18 cellular contexts compared by ENCODE assay signal in the genomic region with DNA sequence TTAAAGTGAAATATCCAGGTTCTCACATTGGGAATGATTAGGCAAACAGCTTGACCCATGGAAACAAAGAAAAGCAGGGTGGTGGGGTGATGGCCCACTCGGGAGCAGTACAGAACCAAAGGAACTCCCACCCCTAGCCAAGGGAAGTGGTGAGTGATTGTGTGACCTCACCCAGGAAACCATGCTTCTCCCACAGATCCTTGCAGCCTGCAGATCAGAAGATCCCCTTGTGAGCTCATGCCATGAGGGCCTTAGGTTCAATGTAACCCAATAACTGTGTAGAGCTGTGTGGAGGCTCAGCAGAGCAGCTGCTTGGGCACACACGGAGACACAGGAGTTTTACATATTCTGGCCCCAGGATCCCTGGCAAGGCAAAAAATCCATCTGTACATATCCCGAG.
DNase-seq lines count a peak whose midpoint lies in the region; ATAC-seq and TF ChIP-seq lines count a peak whose summit lies in the region.
"Had no signal": no experiment of that assay in that cellular context is flagged by ENCODE, and none has a peak within 500 bp of the region (broad histone marks: within the 10 kb centered on the region; RNA-seq: fewer than 3 reads in every experiment).

No MANE protein-coding gene starts in this region.

- H3K4me3 ChIP-seq in DND-41 (ENCODE audit: low read depth in 1 of 2, low read length in 2 of 2) (no peak overlapping the region), SJCRH30 (no peak overlapping the region), neuronal stem cell (ENCODE audit: low read length in 2 of 2) (no peak overlapping the region)
- H3K4me3 ChIP-seq: GM12878 had no signal

- H2BK12ac ChIP-seq in neuronal stem cell (ENCODE audit: low read length), result no peak overlapping the region

- peak overlapping the region; percentile 47 to 81 (median 56) for H3K4me3 Mint-ChIP-seq in immature natural killer cell
- H3K4me3 Mint-ChIP-seq: CD4-positive, CD25-positive, alpha-beta regulatory T cell; H9; IgD-negative memory B cell had no signal

- H2BK5ac ChIP-seq in neuronal stem cell (ENCODE audit: low read length), result no peak overlapping the region

- H3K79me1 ChIP-seq in neuronal stem cell (ENCODE audit: low read depth, low read length), result no peaks in the 10 kb centered on the region

- H3K4me2 ChIP-seq in DND-41 (ENCODE audit: insufficient read depth, low read length) (no peak overlapping the region), neuronal stem cell (ENCODE audit: insufficient read depth, low read length, poor library complexity, severe bottlenecking) (no peak overlapping the region)

- H3K9ac ChIP-seq in DND-41 (ENCODE audit: low read depth, low read length), result no peak overlapping the region
- H3K9ac ChIP-seq in neuronal stem cell (ENCODE audit: low read depth, low read length, poor library complexity), result no peak overlapping the region

- no peaks in the 10 kb centered on the region for H3K36me3 ChIP-seq in DND-41 (ENCODE audit: insufficient read depth, low read length)
- H3K36me3 ChIP-seq in SJCRH30, result no peaks in the 10 kb centered on the region
- H3K36me3 ChIP-seq in neuronal stem cell (replicated peaks in 1 of 2; ENCODE audit: control insufficient read depth in 2 of 2, insufficient read depth in 2 of 2, low read length in 2 of 2), result no peaks in the 10 kb centered on the region
- H3K36me3 ChIP-seq: BE2C had no signal

- no peak for TF ChIP-seq CTCF in DND-41 (IDR thresholded peaks at IDR 0.05; ENCODE audit: borderline replicate concordance, extremely low read depth, low read length, poor library complexity, severe bottlenecking)

- H4K8ac ChIP-seq in neuronal stem cell (ENCODE audit: low read depth, low read length), result no peak overlapping the region

- peak overlapping the region; percentile 45 for H3K18ac ChIP-seq in neuronal stem cell (ENCODE audit: low read length)

- H2BK15ac ChIP-seq in neuronal stem cell (ENCODE audit: low read length), result no peak overlapping the region

- peaks cover 36% of the 10 kb centered on the region for H3K9me3 ChIP-seq in DND-41 (ENCODE audit: insufficient read depth, low read length, severe bottlenecking)
- peaks cover 6% of the 10 kb centered on the region for H3K9me3 ChIP-seq in SJCRH30 (replicated peaks)
- no peaks in the 10 kb centered on the region for H3K9me3 ChIP-seq in neuronal stem cell (replicated peaks in 1 of 2; ENCODE audit: control insufficient read depth in 2 of 2, insufficient read depth in 1 of 2, low read depth in 1 of 2, low read length in 2 of 2)
- H3K9me3 ChIP-seq: BE2C had no signal

- H3K27me3 Mint-ChIP-seq in immature natural killer cell (ENCODE audit: low read depth in 3 of 3), result peaks cover 0 to 9% (median 0%) of the 10 kb centered on the region in 3 donors
- H3K27me3 Mint-ChIP-seq: CD4-positive, CD25-positive, alpha-beta regulatory T cell; IgD-negative memory B cell had no signal

- H3K4ac ChIP-seq in neuronal stem cell (ENCODE audit: low read length), result no peak overlapping the region

- H4K20me1 ChIP-seq in DND-41 (ENCODE audit: insufficient read depth, low read length), result no peaks in the 10 kb centered on the region

- H3K79me2 ChIP-seq in DND-41 (ENCODE audit: insufficient read depth, low read length), result no peaks in the 10 kb centered on the region

- peak overlapping the region in 4 of 6 donors; percentile 22 to 61 (median 44) for H3K27ac Mint-ChIP-seq in immature natural killer cell
- H3K27ac Mint-ChIP-seq: CD4-positive, CD25-positive, alpha-beta regulatory T cell; H9; IgD-negative memory B cell had no signal

- H2AK5ac ChIP-seq in neuronal stem cell (ENCODE audit: low read depth, low read length), result no peak overlapping the region

- H3K27ac ChIP-seq in DND-41 (ENCODE audit: low read length), result peak overlapping the region; percentile 19; the same call in 1 of the 2 replicates
- no peak overlapping the region for H3K27ac ChIP-seq in SJCRH30
- H3K27ac ChIP-seq in neuronal stem cell (replicated peaks; ENCODE audit: low read length), result no peak overlapping the region

- H2AFZ ChIP-seq in DND-41 (ENCODE audit: low read depth, low read length) (no peak overlapping the region; the same call in 1 of the 2 replicates), neuronal stem cell (ENCODE audit: low read length) (no peak overlapping the region)

- DNase-seq in DND-41, result peak; percentile 13
- DNase-seq in SJCRH30, result peak; percentile 14 to 24
- peak in 2 of 3 donors; percentile 1 to 25 for DNase-seq in immature natural killer cell
- DNase-seq in neuronal stem cell (ENCODE audit: low spot score), result no peak
- no peak for DNase-seq in NCI-H446 (lab: John Stamatoyannopoulos, UW)
- DNase-seq in A172 (ENCODE audit: low spot score), result no peak
- DNase-seq: ACHN; BE2C; C1 segment of cervical spinal cord; Caco-2; CD4-positive, CD25-positive, alpha-beta regulatory T cell; DMS79; GF-D8; H9 had no signal

- H4K91ac ChIP-seq in neuronal stem cell (ENCODE audit: low read depth, low read length, poor library complexity), result no peak overlapping the region

- H2BK120ac ChIP-seq in neuronal stem cell (ENCODE audit: low read depth, low read length), result no peak overlapping the region

- H3K27me3 ChIP-seq in DND-41 (ENCODE audit: insufficient read depth, low read length, poor library complexity), result no peaks in the 10 kb centered on the region
- no peaks in the 10 kb centered on the region for H3K27me3 ChIP-seq in SJCRH30
- no peaks in the 10 kb centered on the region for H3K27me3 ChIP-seq in neuronal stem cell (ENCODE audit: control insufficient read depth in 3 of 3, insufficient read depth in 3 of 3, low read depth in 1 of 3, low read length in 3 of 3)
- H3K27me3 ChIP-seq: BE2C had no signal

- H3K4me1 ChIP-seq in DND-41 (ENCODE audit: insufficient read depth, low read length) (peaks cover 4% of the 10 kb centered on the region), SJCRH30 (no peaks in the 10 kb centered on the region), neuronal stem cell (ENCODE audit: control insufficient read depth in 2 of 2, insufficient read depth in 1 of 2, low read depth in 1 of 2, low read length in 2 of 2) (no peaks in the 10 kb centered on the region)
- H3K4me1 ChIP-seq: BE2C, Caco-2 had no signal

- peaks cover 20 to 43% of the 10 kb centered on the region in 2 donors for H3K4me1 Mint-ChIP-seq in immature natural killer cell
- H3K4me1 Mint-ChIP-seq: CD4-positive, CD25-positive, alpha-beta regulatory T cell; H9; IgD-negative memory B cell had no signal

- no peak overlapping the region for H3K14ac ChIP-seq in neuronal stem cell (ENCODE audit: low read length)

- H3K23ac ChIP-seq in neuronal stem cell (ENCODE audit: low read depth, low read length, poor library complexity), result no peak overlapping the region

- no CpG with 5 or more reads among the region's 3 CpGs for WGBS in neuronal stem cell (ENCODE audit: extremely low coverage in 2 of 2, insufficient read length in 2 of 2, insufficient replicate concordance in 1 of 2), 2 donors

- peak; percentile 67; the same call in 2 of the 3 replicates for ATAC-seq in DND-41 (ENCODE audit: insufficient read depth, low read depth)
- ATAC-seq in GM19455 (IDR thresholded peaks at IDR 0.05; ENCODE audit: unreplicated experiment), result no peak
- ATAC-seq: GM12878, HepG2 had no signal

- H3K9me3 Mint-ChIP-seq in immature natural killer cell, result peaks cover 23 to 44% (median 37%) of the 10 kb centered on the region in 6 donors

- H3K36me3 Mint-ChIP-seq in immature natural killer cell, result peaks cover 31 to 42% (median 36%) of the 10 kb centered on the region in 3 donors
- H3K36me3 Mint-ChIP-seq: CD4-positive, CD25-positive, alpha-beta regulatory T cell; IgD-negative memory B cell had no signal

Comparison
In these comparisons a context has a peak if more than half of its experiments do, and no peak if none do; other contexts are left out.
1. DNase-seq: peak in DND-41 (single experiment), SJCRH30 (2 of 2) and immature natural killer cell (2 of 3); none in neuronal stem cell (single experiment), NCI-H446 (0 of 2) and A172 (single experiment).